In the genomic region with DNA sequence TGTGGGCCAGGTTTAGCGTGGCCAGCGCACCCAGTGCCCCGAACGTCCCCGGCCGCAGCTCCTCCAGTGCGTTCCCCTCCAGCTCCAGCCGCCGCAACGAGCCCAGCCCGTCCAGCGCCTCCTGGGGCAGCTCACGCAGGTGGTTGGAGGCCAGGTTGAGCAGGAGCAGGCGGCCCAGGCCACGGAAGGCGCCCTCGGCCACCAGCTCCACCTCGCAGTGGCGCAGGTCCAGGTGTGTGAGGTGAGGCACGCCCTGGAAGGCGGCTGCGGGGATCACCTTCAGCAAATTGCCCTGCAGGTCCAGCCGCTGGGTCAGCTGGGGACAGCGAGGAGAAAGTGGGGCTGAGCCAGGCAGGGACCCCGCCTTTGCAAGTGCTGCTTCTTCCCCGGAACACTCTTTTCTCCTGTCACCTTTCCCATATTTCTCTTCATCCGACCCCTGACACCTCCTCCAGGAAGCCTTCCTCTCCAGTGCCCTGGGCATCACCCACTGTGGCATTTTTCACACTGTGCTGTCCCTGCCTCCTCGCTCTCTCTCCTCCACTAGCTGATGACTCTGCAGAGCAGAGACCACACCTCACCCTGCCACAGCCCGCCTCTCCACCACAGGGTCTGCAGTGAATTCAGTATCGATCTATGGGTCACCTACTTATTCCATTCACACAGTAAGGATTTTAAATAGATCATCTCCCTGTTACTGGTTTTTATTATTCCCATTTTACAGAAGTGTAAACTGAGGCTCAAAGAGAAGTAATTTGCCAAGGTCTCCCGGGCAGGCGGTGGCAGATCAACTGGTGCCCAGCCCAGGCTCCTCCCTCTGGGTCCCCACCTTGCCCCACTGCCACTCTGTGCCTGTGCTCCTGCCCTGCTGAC, we compare ENCODE assay signal across 11 cellular contexts. TPM values are rescaled to one million over a fixed set of nuclear protein-coding genes. Genes with fewer than 3 reads are reported as not detected.
DNase-seq lines count a peak whose midpoint lies in the region; TF ChIP-seq lines count a peak whose summit lies in the region.
"Had no signal": no experiment of that assay in that cellular context is flagged by ENCODE, and none has a peak within 500 bp of the region (broad histone marks: within the 10 kb centered on the region; RNA-seq: fewer than 3 reads in every experiment).

No MANE protein-coding gene starts in this region.

- CTCF ChIA-PET in RWPE1 (lab: Yijun Ruan, JAX) = no interaction called here

- DNase-seq in COLO668 (lab: John Stamatoyannopoulos, UW; ENCODE audit: unreplicated experiment) (peak; percentile 63), RWPE1 (ENCODE audit: low spot score) (no peak), prostate gland (ENCODE audit: low spot score) (no peak), GM19238 (ENCODE audit: insufficient read length, low spot score) (no peak), transverse colon (no peak), HPDE6-E6E7 (ENCODE audit: extremely low spot score) (no peak), occipital lobe (lab: John Stamatoyannopoulos, UW) (no peak)
- DNase-seq: NCI-H1694; stimulated activated CD4-positive, alpha-beta T cell treated with anti-CD3 and anti-CD28 coated beads, Interleukin-4, amount 100 ng/mL, for 1 hour had no signal

- no peaks in the 10 kb centered on the region for H3K36me3 ChIP-seq in esophagus (ENCODE audit: control insufficient read depth in 2 of 2, insufficient read depth in 2 of 2, low read length in 1 of 2)
- H3K36me3 ChIP-seq in prostate gland = no peaks in the 10 kb centered on the region
- H3K36me3 ChIP-seq in transverse colon = no peaks in the 10 kb centered on the region

- peaks cover 6 to 20% of the 10 kb centered on the region in 2 donors for H3K4me1 ChIP-seq in esophagus (ENCODE audit: control insufficient read depth in 2 of 2, insufficient read depth in 2 of 2, low read length in 1 of 2)
- peaks cover 7% of the 10 kb centered on the region for H3K4me1 ChIP-seq in prostate gland (replicated peaks)
- peaks cover 6 to 15% (median 13%) of the 10 kb centered on the region in 4 donors for H3K4me1 ChIP-seq in transverse colon

- TF ChIP-seq EP300 in transverse colon (IDR thresholded peaks at IDR 0.05; ENCODE audit: low read depth) = no peak

- peak overlapping the region; percentile 79 for H3K27ac ChIP-seq in RWPE1
- peak overlapping the region; percentile 7 to 63 for H3K27ac ChIP-seq in esophagus (ENCODE audit: low read depth in 2 of 2, low read length in 1 of 2)
- peak overlapping the region; percentile 68 to 75 for H3K27ac ChIP-seq in prostate gland
- H3K27ac ChIP-seq in transverse colon = no peak overlapping the region
- H3K27ac ChIP-seq: HL-60 had no signal

- intact Hi-C loops in prostate gland (cut with DNase I) = loop anchor here (5.0 kb wide), 1 partner anchor 317 kb away; no protein-coding TSS in a partner anchor
- intact Hi-C loops in transverse colon (cut with DNase I; ENCODE audit: low total_unique reads) = no loop called here

- 56 to 69% methylated on average over 29 to 32 of the region's 32 CpGs for WGBS in esophagus, 2 donors
- WGBS in prostate gland = 78% methylated on average over 32 of the region's 32 CpGs
- WGBS in transverse colon (ENCODE audit: low coverage in 1 of 2), 2 donors = 88% methylated on average over 27 of the region's 32 CpGs; no CpG with 5 or more reads in 1 of the 2 donors

- POLR2A ChIA-PET in RWPE1 (lab: Yijun Ruan, JAX; ENCODE audit: low non-redundant PET) = interaction anchor here (0.7 kb wide), 1 partner anchor 12 kb away, joined by 3 read pairs; no protein-coding TSS in a partner anchor

- H3K9me3 ChIP-seq in esophagus (ENCODE audit: control insufficient read depth in 2 of 2, insufficient read depth in 1 of 2, low read depth in 1 of 2, low read length in 1 of 2) = peaks cover 0 to 2% of the 10 kb centered on the region in 2 donors
- H3K9me3 ChIP-seq in prostate gland = no peaks in the 10 kb centered on the region
- no peaks in the 10 kb centered on the region for H3K9me3 ChIP-seq in transverse colon

- H3K27me3 ChIP-seq in esophagus (ENCODE audit: control insufficient read depth in 1 of 2, insufficient read depth in 2 of 2, low read length in 2 of 2) (no peaks in the 10 kb centered on the region), prostate gland (replicated peaks; ENCODE audit: insufficient read depth) (no peaks in the 10 kb centered on the region), transverse colon (no peaks in the 10 kb centered on the region)

- TF ChIP-seq POLR2A in prostate gland (IDR thresholded peaks at IDR 0.05) = peak; percentile 13
- no peak for TF ChIP-seq POLR2A in transverse colon (IDR thresholded peaks at IDR 0.05)

- in situ Hi-C loops in transverse colon (cut with MboI; ENCODE audit: low pct_ligation_motif_present in 1 of 4, low pct_unique_long_range_greater_than_20kb in 1 of 4, low sequenced_read_pairs in 3 of 4) = no loop called here

- TF ChIP-seq CTCF in RWPE1 (conservative IDR thresholded peaks at IDR 0.05; ENCODE audit: low read depth) = no peak
- no peak for TF ChIP-seq CTCF in prostate gland (IDR thresholded peaks at IDR 0.05)
- TF ChIP-seq CTCF in transverse colon (IDR thresholded peaks at IDR 0.05) = no peak

- H3K4me3 ChIP-seq in esophagus (ENCODE audit: low read depth in 1 of 2, low read length in 2 of 2) (peak overlapping the region; percentile 38 to 52), prostate gland (no peak overlapping the region), transverse colon (no peak overlapping the region)

RNA-seq across cellular contexts. Expression of a gene that starts 1.9 kb away (rescaled TPM):
- polyA plus RNA-seq in esophagus = 1 to 10 TPM; 2.8 to 5.9 TPM
- 10 to 100 TPM in 1 of 2 donors, 1 to 10 TPM in 1; 8.2 to 19.0 TPM for total RNA-seq in prostate gland
- 10 to 100 TPM in 1 of 4 donors, 1 to 10 TPM in 3; 3.0 to 20.6 (median 5.3) TPM for total RNA-seq in transverse colon
- 2.8 TPM for total RNA-seq in occipital lobe

RNA-seq across cellular contexts. Expression of a gene that starts 33.7 kb away (rescaled TPM):
- polyA plus RNA-seq in esophagus = 10 to 100 TPM in 1 of 2 donors, 1 to 10 TPM in 1; 6.6 to 12.2 TPM
- 10 to 100 TPM; 25.4 to 37.7 TPM for total RNA-seq in prostate gland
- 10 to 100 TPM in 3 of 4 donors, 1 to 10 TPM in 1; 9.1 to 32.4 (median 14.5) TPM for total RNA-seq in transverse colon
- total RNA-seq in occipital lobe = 19.7 TPM

RNA-seq across cellular contexts. Expression of a gene that starts 47.2 kb away (rescaled TPM):
- polyA plus RNA-seq in esophagus = 10 to 100 TPM; 53.0 to 61.7 TPM
- 100 to 1,000 TPM in 1 of 2 donors, 10 to 100 TPM in 1; 47.8 to 127 TPM for total RNA-seq in prostate gland
- total RNA-seq in transverse colon = 10 to 100 TPM; 21.3 to 28.1 (median 26.2) TPM
- total RNA-seq in occipital lobe = 28.7 TPM

Comparison
In these comparisons a context has a peak if more than half of its experiments do, and no peak if none do; other contexts are left out.
1. H3K27ac ChIP-seq: peak in RWPE1 (single experiment), esophagus (2 of 2) and prostate gland (2 of 2); none in transverse colon (0 of 4).
2. H3K4me3 ChIP-seq: peak in esophagus (2 of 2); none in prostate gland (0 of 2) and transverse colon (0 of 4).